1 cellular context compared by ENCODE assay signal in the genomic region with DNA sequence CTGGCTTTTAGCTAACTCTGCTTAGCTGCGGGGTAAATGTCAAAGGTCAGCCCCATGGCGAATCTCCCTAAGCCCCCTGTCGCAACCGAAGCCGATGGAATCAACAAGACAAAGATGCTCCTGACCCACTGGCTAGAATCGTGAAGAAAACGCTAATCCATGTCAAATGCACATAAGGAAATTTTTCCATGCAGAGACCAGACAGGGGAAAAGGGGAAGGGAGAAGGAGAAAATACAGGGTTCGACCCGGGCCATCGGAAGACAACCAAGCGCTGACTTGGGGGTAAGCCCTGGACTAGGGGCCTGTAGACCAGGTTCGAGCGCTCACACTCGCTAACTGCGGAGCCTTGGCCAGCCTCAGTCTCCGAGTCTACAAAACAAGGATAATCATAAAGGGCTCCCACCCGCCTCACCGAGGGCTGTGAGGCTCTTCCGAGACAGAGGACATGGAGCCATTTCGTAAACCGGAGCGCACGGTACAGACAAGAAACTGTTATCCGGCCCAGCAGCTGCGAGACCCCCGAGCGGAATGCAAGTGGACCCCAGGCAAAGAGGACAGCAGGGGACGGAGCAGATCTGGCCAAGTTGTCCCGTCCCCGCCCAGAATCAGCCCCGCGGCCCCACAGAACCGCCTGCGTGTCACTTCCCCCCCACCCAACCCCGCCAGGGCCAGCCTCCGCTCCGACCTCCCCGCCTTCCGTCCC.
TF ChIP-seq lines count a peak whose summit lies in the region.

No MANE protein-coding gene starts in this region.

TF ChIP-seq in HepG2, 621 proteins besides CTCF, POLR2A, EP300 and RAD21 (continues in another document):
- TF ChIP-seq AKAP8 (CRISPR knock-in tag; IDR thresholded peaks at IDR 0.05) (peak; percentile 35; the same call in 1 of the 2 replicates), ATM (IDR thresholded peaks at IDR 0.05; ENCODE audit: borderline replicate concordance) (no peak), NR2F1 (CRISPR knock-in tag; IDR thresholded peaks at IDR 0.05) (peak in 1 of 2 experiments; percentile 51; a peak in 1 of 4 replicates), ZSCAN20 (CRISPR knock-in tag; IDR thresholded peaks at IDR 0.05; ENCODE audit: borderline replicate concordance) (0 out of 2 replicates have a peak, but pooled peaks have one; percentile 54), HOXA9 (CRISPR knock-in tag; IDR thresholded peaks at IDR 0.05; ENCODE audit: borderline replicate concordance) (no peak), ZNF572 (CRISPR knock-in tag; IDR thresholded peaks at IDR 0.05) (no peak), ARHGAP35 (CRISPR knock-in tag; IDR thresholded peaks at IDR 0.05; ENCODE audit: borderline replicate concordance) (no peak), ZNF12 (CRISPR knock-in tag; IDR thresholded peaks at IDR 0.05) (no peak), FOXJ3 (CRISPR knock-in tag; IDR thresholded peaks at IDR 0.05; ENCODE audit: borderline replicate concordance) (0 out of 2 replicates have a peak, but pooled peaks have one; percentile 40), ZNF224 (CRISPR knock-in tag; IDR thresholded peaks at IDR 0.05) (peak; percentile 70; the same call in 1 of the 2 replicates), YEATS4 (CRISPR knock-in tag; IDR thresholded peaks at IDR 0.05; ENCODE audit: borderline replicate concordance) (no peak), GABPA (IDR thresholded peaks at IDR 0.05; ENCODE audit: low read depth, low read length) (no peak), GABPA (CRISPR knock-in tag; IDR thresholded peaks at IDR 0.05; ENCODE audit: low read depth) (peak; percentile 2; the same call in 1 of the 2 replicates), HIVEP1 (CRISPR knock-in tag; IDR thresholded peaks at IDR 0.05) (no peak), ZNF253 (CRISPR knock-in tag; IDR thresholded peaks at IDR 0.05; ENCODE audit: borderline replicate concordance) (0 out of 2 replicates have a peak, but pooled peaks have one; percentile 47), SCMH1 (CRISPR knock-in tag; IDR thresholded peaks at IDR 0.05; ENCODE audit: borderline replicate concordance) (no peak), SIN3A (IDR thresholded peaks at IDR 0.05; ENCODE audit: borderline replicate concordance, low read depth, low read length) (no peak), KDM5A (IDR thresholded peaks at IDR 0.05; ENCODE audit: borderline replicate concordance, low read length) (peak; percentile 53; the same call in 1 of the 2 replicates), FOXK1 (CRISPR knock-in tag; IDR thresholded peaks at IDR 0.05; ENCODE audit: borderline replicate concordance, low read depth) (no peak), ZNF121 (CRISPR knock-in tag; IDR thresholded peaks at IDR 0.05) (peak; percentile 86; the same call in 1 of the 2 replicates), ZHX1 (CRISPR knock-in tag; IDR thresholded peaks at IDR 0.05; ENCODE audit: low read depth) (peak; percentile 48; the same call in 1 of the 2 replicates), TP53 (CRISPR knock-in tag; conservative IDR thresholded peaks at IDR 0.05) (0 out of 2 replicates have a peak, but pooled peaks have one; percentile 39), NR2F2 (IDR thresholded peaks at IDR 0.05; ENCODE audit: borderline replicate concordance, low read depth) (0 out of 2 replicates have a peak, but pooled peaks have one; percentile 34), HOXD1 (CRISPR knock-in tag; IDR thresholded peaks at IDR 0.05) (0 out of 2 replicates have a peak, but pooled peaks have one; percentile 31), NR2F6 (IDR thresholded peaks at IDR 0.05) (peak; percentile 77), NR2F6 (CRISPR knock-in tag; IDR thresholded peaks at IDR 0.05) (peak; percentile 67), NR2C2 (CRISPR knock-in tag; IDR thresholded peaks at IDR 0.05; ENCODE audit: borderline replicate concordance) (peak; percentile 73), ZNF18 (CRISPR knock-in tag; IDR thresholded peaks at IDR 0.05; ENCODE audit: insufficient replicate concordance) (peak; percentile 75), HMGA1 (CRISPR knock-in tag; conservative IDR thresholded peaks at IDR 0.05) (no peak), TBP (CRISPR knock-in tag; IDR thresholded peaks at IDR 0.05) (0 out of 2 replicates have a peak, but pooled peaks have one; percentile 47), RXRB (CRISPR knock-in tag; IDR thresholded peaks at IDR 0.05; ENCODE audit: borderline replicate concordance) (no peak), U2AF2 (IDR thresholded peaks at IDR 0.05; ENCODE audit: low read depth, low read length) (no peak), ZNF335 (CRISPR knock-in tag; IDR thresholded peaks at IDR 0.05) (no peak), RFX3 (CRISPR knock-in tag; IDR thresholded peaks at IDR 0.05) (no peak), KAT7 (CRISPR knock-in tag; IDR thresholded peaks at IDR 0.05; ENCODE audit: borderline replicate concordance) (0 out of 2 replicates have a peak, but pooled peaks have one; percentile 12), ARNT (IDR thresholded peaks at IDR 0.05) (no peak), KDM6A (CRISPR knock-in tag; IDR thresholded peaks at IDR 0.05; ENCODE audit: low read depth) (no peak), SALL1 (CRISPR knock-in tag; IDR thresholded peaks at IDR 0.05) (no peak), ZNF232 (CRISPR knock-in tag; IDR thresholded peaks at IDR 0.05; ENCODE audit: borderline replicate concordance) (peak; percentile 54; the same call in 1 of the 2 replicates), SSRP1 (CRISPR knock-in tag; IDR thresholded peaks at IDR 0.05) (no peak), ZNF761 (CRISPR knock-in tag; conservative IDR thresholded peaks at IDR 0.05) (0 out of 2 replicates have a peak, but pooled peaks have one; percentile 13), ZNF589 (CRISPR knock-in tag; conservative IDR thresholded peaks at IDR 0.05) (no peak), ASH2L (IDR thresholded peaks at IDR 0.05; ENCODE audit: insufficient read length, low read depth, low read length) (peak; percentile 28), ZBTB7B (CRISPR knock-in tag; IDR thresholded peaks at IDR 0.05) (no peak), ZNF235 (CRISPR knock-in tag; IDR thresholded peaks at IDR 0.05; ENCODE audit: borderline replicate concordance) (no peak), PATZ1 (CRISPR knock-in tag; IDR thresholded peaks at IDR 0.05) (no peak), ZNF329 (CRISPR knock-in tag; IDR thresholded peaks at IDR 0.05; ENCODE audit: low read depth) (0 out of 2 replicates have a peak, but pooled peaks have one; percentile 23), ZNF367 (CRISPR knock-in tag; IDR thresholded peaks at IDR 0.05; ENCODE audit: borderline replicate concordance) (no peak)
- TF ChIP-seq, protein P1, sequence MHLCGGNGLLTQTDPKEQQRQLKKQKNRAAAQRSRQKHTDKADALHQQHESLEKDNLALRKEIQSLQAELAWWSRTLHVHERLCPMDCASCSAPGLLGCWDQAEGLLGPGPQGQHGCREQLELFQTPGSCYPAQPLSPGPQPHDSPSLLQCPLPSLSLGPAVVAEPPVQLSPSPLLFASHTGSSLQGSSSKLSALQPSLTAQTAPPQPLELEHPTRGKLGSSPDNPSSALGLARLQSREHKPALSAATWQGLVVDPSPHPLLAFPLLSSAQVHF (CRISPR knock-in tag; IDR thresholded peaks at IDR 0.05): peak; percentile 1; the same call in 1 of the 2 replicates
- TF ChIP-seq, protein P2, sequence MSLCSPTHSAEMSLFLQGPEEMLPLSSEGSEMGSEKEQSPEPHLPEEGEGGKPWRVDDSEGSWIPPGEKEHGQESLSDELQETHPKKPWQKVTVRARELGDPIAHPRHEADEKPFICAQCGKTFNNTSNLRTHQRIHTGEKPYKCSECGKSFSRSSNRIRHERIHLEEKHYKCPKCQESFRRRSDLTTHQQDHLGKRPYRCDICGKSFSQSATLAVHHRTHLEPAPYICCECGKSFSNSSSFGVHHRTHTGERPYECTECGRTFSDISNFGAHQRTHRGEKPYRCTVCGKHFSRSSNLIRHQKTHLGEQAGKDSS (CRISPR knock-in tag; IDR thresholded peaks at IDR 0.05; ENCODE audit: borderline replicate concordance, low read depth): 0 out of 2 replicates have a peak, but pooled peaks have one; percentile 43
- TF ChIP-seq, protein P3, sequence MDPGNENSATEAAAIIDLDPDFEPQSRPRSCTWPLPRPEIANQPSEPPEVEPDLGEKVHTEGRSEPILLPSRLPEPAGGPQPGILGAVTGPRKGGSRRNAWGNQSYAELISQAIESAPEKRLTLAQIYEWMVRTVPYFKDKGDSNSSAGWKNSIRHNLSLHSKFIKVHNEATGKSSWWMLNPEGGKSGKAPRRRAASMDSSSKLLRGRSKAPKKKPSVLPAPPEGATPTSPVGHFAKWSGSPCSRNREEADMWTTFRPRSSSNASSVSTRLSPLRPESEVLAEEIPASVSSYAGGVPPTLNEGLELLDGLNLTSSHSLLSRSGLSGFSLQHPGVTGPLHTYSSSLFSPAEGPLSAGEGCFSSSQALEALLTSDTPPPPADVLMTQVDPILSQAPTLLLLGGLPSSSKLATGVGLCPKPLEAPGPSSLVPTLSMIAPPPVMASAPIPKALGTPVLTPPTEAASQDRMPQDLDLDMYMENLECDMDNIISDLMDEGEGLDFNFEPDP (CRISPR knock-in tag; conservative IDR thresholded peaks at IDR 0.05): no peak
- TF ChIP-seq, protein P4, sequence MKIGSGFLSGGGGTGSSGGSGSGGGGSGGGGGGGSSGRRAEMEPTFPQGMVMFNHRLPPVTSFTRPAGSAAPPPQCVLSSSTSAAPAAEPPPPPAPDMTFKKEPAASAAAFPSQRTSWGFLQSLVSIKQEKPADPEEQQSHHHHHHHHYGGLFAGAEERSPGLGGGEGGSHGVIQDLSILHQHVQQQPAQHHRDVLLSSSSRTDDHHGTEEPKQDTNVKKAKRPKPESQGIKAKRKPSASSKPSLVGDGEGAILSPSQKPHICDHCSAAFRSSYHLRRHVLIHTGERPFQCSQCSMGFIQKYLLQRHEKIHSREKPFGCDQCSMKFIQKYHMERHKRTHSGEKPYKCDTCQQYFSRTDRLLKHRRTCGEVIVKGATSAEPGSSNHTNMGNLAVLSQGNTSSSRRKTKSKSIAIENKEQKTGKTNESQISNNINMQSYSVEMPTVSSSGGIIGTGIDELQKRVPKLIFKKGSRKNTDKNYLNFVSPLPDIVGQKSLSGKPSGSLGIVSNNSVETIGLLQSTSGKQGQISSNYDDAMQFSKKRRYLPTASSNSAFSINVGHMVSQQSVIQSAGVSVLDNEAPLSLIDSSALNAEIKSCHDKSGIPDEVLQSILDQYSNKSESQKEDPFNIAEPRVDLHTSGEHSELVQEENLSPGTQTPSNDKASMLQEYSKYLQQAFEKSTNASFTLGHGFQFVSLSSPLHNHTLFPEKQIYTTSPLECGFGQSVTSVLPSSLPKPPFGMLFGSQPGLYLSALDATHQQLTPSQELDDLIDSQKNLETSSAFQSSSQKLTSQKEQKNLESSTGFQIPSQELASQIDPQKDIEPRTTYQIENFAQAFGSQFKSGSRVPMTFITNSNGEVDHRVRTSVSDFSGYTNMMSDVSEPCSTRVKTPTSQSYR (CRISPR knock-in tag; IDR thresholded peaks at IDR 0.05; ENCODE audit: borderline replicate concordance): no peak
- TF ChIP-seq, protein P5, sequence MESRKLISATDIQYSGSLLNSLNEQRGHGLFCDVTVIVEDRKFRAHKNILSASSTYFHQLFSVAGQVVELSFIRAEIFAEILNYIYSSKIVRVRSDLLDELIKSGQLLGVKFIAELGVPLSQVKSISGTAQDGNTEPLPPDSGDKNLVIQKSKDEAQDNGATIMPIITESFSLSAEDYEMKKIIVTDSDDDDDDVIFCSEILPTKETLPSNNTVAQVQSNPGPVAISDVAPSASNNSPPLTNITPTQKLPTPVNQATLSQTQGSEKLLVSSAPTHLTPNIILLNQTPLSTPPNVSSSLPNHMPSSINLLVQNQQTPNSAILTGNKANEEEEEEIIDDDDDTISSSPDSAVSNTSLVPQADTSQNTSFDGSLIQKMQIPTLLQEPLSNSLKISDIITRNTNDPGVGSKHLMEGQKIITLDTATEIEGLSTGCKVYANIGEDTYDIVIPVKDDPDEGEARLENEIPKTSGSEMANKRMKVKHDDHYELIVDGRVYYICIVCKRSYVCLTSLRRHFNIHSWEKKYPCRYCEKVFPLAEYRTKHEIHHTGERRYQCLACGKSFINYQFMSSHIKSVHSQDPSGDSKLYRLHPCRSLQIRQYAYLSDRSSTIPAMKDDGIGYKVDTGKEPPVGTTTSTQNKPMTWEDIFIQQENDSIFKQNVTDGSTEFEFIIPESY (CRISPR knock-in tag; IDR thresholded peaks at IDR 0.05): no peak
